Comparison of ENCODE assay signal across 8 cellular contexts in genomic region chr14:74763803-74764531, GRCh38. TPM values are rescaled to one million over a fixed set of nuclear protein-coding genes. Genes with fewer than 3 reads are reported as not detected.
DNase-seq lines count a peak whose midpoint lies in the region; ATAC-seq and TF ChIP-seq lines count a peak whose summit lies in the region.

No MANE protein-coding gene starts in this region.

- DNase-seq in Jurkat, Clone E6-1 (ENCODE audit: low read depth, low spot score), result no peak
- DNase-seq in activated T-cell treated with anti-CD3 and anti-CD28 coated beads, Interleukin-2, amount 50 U/mL, for 72 hours, result peak; percentile 7 to 10
- DNase-seq in trophoblast cell (peak; percentile 20 to 41), T-helper 9 cell (no peak), CD1c-positive myeloid dendritic cell (ENCODE audit: extremely low spot score) (no peak)

- H3K9me3 Mint-ChIP-seq in activated T-cell treated with anti-CD3 and anti-CD28 coated beads, Interleukin-2, amount 50 U/mL, for 72 hours, result no peaks in the 10 kb centered on the region

- peak overlapping the region; percentile 65 for H2BK5ac ChIP-seq in trophoblast cell (ENCODE audit: low read depth, low read length, poor library complexity)

- H3K36me3 Mint-ChIP-seq in activated T-cell treated with anti-CD3 and anti-CD28 coated beads, Interleukin-2, amount 50 U/mL, for 72 hours (ENCODE audit: insufficient read depth in 2 of 2), result peaks cover 10 to 18% of the 10 kb centered on the region in 2 donors

- H3K18ac ChIP-seq in trophoblast cell (ENCODE audit: low read length), result peak overlapping the region; percentile 90

- peak overlapping the region; percentile 87 for H4K91ac ChIP-seq in trophoblast cell (ENCODE audit: low read depth, low read length)

- H3K36me3 ChIP-seq in BLaER1 treated with 17β-estradiol and CSF1 and Interleukin-3, amounts not matched to agents 10 nM and 100 nM, result peaks cover 4 to 31% (median 12%) of the 10 kb centered on the region in 11 experiments; a peak in 13 of 22 replicates
- H3K36me3 ChIP-seq in gastroesophageal sphincter (no peaks in the 10 kb centered on the region), trophoblast cell (ENCODE audit: control insufficient read depth in 1 of 2, insufficient read depth in 2 of 2, low read length in 2 of 2) (no peaks in the 10 kb centered on the region)

- H3K14ac ChIP-seq in trophoblast cell (ENCODE audit: low read length), result peak overlapping the region; percentile 91

- peak overlapping the region; percentile 89 to 99 (median 98) for H3K27ac ChIP-seq in BLaER1 treated with 17β-estradiol and CSF1 and Interleukin-3, amounts not matched to agents 10 nM and 100 nM
- H3K27ac ChIP-seq in gastroesophageal sphincter, result peak overlapping the region; percentile 54 to 97 (median 86)
- no peak overlapping the region for H3K27ac ChIP-seq in trophoblast cell (ENCODE audit: low read depth, low read length)

- peaks cover 9% of the 10 kb centered on the region for H3K79me2 ChIP-seq in trophoblast cell (ENCODE audit: control insufficient read depth, insufficient read depth, low read length, poor library complexity)

- H2BK12ac ChIP-seq in trophoblast cell (ENCODE audit: low read length), result no peak overlapping the region

- H3K9me3 ChIP-seq in BLaER1 treated with 17β-estradiol and CSF1 and Interleukin-3, amounts not matched to agents 10 nM and 100 nM (replicated peaks in 1 of 11), result no peaks in the 10 kb centered on the region
- H3K9me3 ChIP-seq in gastroesophageal sphincter, result no peaks in the 10 kb centered on the region
- H3K9me3 ChIP-seq in trophoblast cell (ENCODE audit: insufficient read depth, low read depth, low read length), result no peaks in the 10 kb centered on the region

- H3K4me2 ChIP-seq in BLaER1 treated with 17β-estradiol and CSF1 and Interleukin-3, amounts not matched to agents 10 nM and 100 nM, result peak overlapping the region; percentile 87 to 99 (median 95)
- H3K4me2 ChIP-seq in trophoblast cell (ENCODE audit: low read length), result peak overlapping the region; percentile 86

- no peak for TF ChIP-seq POLR2A in gastroesophageal sphincter (IDR thresholded peaks at IDR 0.05)

- peak overlapping the region; percentile 8 for H3K4ac ChIP-seq in trophoblast cell (ENCODE audit: low read depth, low read length)

- peak overlapping the region; percentile 94 for H3K27ac Mint-ChIP-seq in activated T-cell treated with anti-CD3 and anti-CD28 coated beads, Interleukin-2, amount 50 U/mL, for 72 hours

- peak overlapping the region; percentile 97 for H2AFZ ChIP-seq in trophoblast cell (ENCODE audit: insufficient read depth, low read length, poor library complexity)

- peaks cover 34 to 55% (median 52%) of the 10 kb centered on the region in 11 experiments; a peak in 20 of 22 replicates for H4K20me1 ChIP-seq in BLaER1 treated with 17β-estradiol and CSF1 and Interleukin-3, amounts not matched to agents 10 nM and 100 nM

- no peaks in the 10 kb centered on the region for H3K27me3 Mint-ChIP-seq in activated T-cell treated with anti-CD3 and anti-CD28 coated beads, Interleukin-2, amount 50 U/mL, for 72 hours (ENCODE audit: low read depth)

- H4K8ac ChIP-seq in trophoblast cell (ENCODE audit: low read depth, low read length), result peak overlapping the region; percentile 94

- H3K9ac ChIP-seq in BLaER1 treated with 17β-estradiol and CSF1 and Interleukin-3, amounts not matched to agents 10 nM and 100 nM, result peak overlapping the region; percentile 93 to 100 (median 99)
- peak overlapping the region; percentile 85 for H3K9ac ChIP-seq in trophoblast cell (ENCODE audit: low read length)

- peak overlapping the region; percentile 95 for H4K12ac ChIP-seq in trophoblast cell (ENCODE audit: low read depth, low read length)

- H3K27me3 ChIP-seq in BLaER1 treated with 17β-estradiol and CSF1 and Interleukin-3, amounts not matched to agents 10 nM and 100 nM, result no peaks in the 10 kb centered on the region
- H3K27me3 ChIP-seq in gastroesophageal sphincter (no peaks in the 10 kb centered on the region), trophoblast cell (ENCODE audit: insufficient read depth, low read length) (no peaks in the 10 kb centered on the region)

- H3K4me1 Mint-ChIP-seq in activated T-cell treated with anti-CD3 and anti-CD28 coated beads, Interleukin-2, amount 50 U/mL, for 72 hours (ENCODE audit: low read depth), result peaks cover 73% of the 10 kb centered on the region

- H2AK5ac ChIP-seq in trophoblast cell (ENCODE audit: low read length), result peak overlapping the region; percentile 36

- peaks cover 37 to 50% (median 46%) of the 10 kb centered on the region in 10 experiments for H3K4me1 ChIP-seq in BLaER1 treated with 17β-estradiol and CSF1 and Interleukin-3, amounts not matched to agents 10 nM and 100 nM
- peaks cover 0 to 55% (median 4%) of the 10 kb centered on the region in 3 donors for H3K4me1 ChIP-seq in gastroesophageal sphincter
- no peaks in the 10 kb centered on the region for H3K4me1 ChIP-seq in trophoblast cell (ENCODE audit: control insufficient read depth in 1 of 2, insufficient read depth in 2 of 2, low read length in 2 of 2)

- no peak overlapping the region for H3K23ac ChIP-seq in trophoblast cell (ENCODE audit: low read length)

- peak overlapping the region; percentile 30 for H2BK120ac ChIP-seq in trophoblast cell (ENCODE audit: insufficient read depth, low read length, poor library complexity)

- TF ChIP-seq EP300 in gastroesophageal sphincter (IDR thresholded peaks at IDR 0.05), result no peak

- peak overlapping the region; percentile 98 to 99 for H3K4me3 Mint-ChIP-seq in activated T-cell treated with anti-CD3 and anti-CD28 coated beads, Interleukin-2, amount 50 U/mL, for 72 hours

- no peak for TF ChIP-seq CTCF in gastroesophageal sphincter (IDR thresholded peaks at IDR 0.05)

- 2 to 3% methylated on average over 7 to 10 of the region's 19 CpGs for WGBS in gastroesophageal sphincter (ENCODE audit: low coverage in 1 of 2), 2 donors
- no CpG with 5 or more reads among the region's 19 CpGs for WGBS in trophoblast cell (ENCODE audit: extremely low coverage, insufficient coverage, insufficient read length)

- peak in 1 of 2 donors; percentile 8 for ATAC-seq in activated T-cell treated with anti-CD3 and anti-CD28 coated beads, Interleukin-2, amount 50 U/mL, for 72 hours (replicated peaks in 1 of 2)
- ATAC-seq in gastroesophageal sphincter, result no peak
- no peak for ATAC-seq in HG03045 (IDR thresholded peaks at IDR 0.05; ENCODE audit: unreplicated experiment)

- H3K79me1 ChIP-seq in trophoblast cell (ENCODE audit: low read length), result peaks cover 7% of the 10 kb centered on the region

- H3K4me3 ChIP-seq in BLaER1 treated with 17β-estradiol and CSF1 and Interleukin-3, amounts not matched to agents 10 nM and 100 nM, result peak overlapping the region; percentile 78 to 99 (median 92)
- peak overlapping the region; percentile 78 for H3K4me3 ChIP-seq in Jurkat, Clone E6-1 (ENCODE audit: low read length)
- H3K4me3 ChIP-seq in gastroesophageal sphincter, result peak overlapping the region; percentile 74 to 86
- H3K4me3 ChIP-seq in trophoblast cell (ENCODE audit: low read depth, low read length), result peak overlapping the region; percentile 90

RNA-seq across cellular contexts. Expression of gene YLPM1, which starts 0.9 kb away (rescaled TPM):
- polyA plus RNA-seq in Jurkat, Clone E6-1 (2012; ENCODE audit: insufficient read depth, insufficient read length), result 48.3 TPM
- total RNA-seq in activated T-cell treated with anti-CD3 and anti-CD28 coated beads, Interleukin-2, amount 50 U/mL, for 72 hours, result 10 to 100 TPM; 62.6 to 67.1 TPM
- 10 to 100 TPM; 23.3 to 54.8 (median 44.7) TPM for total RNA-seq in gastroesophageal sphincter
- 26.2 and 27.4 TPM in 2 replicates for polyA plus RNA-seq in trophoblast cell (2013)

RNA-seq across cellular contexts. Expression of gene FCF1, which starts 51.0 kb away (rescaled TPM):
- polyA plus RNA-seq in Jurkat, Clone E6-1 (2012; ENCODE audit: insufficient read depth, insufficient read length), result 70.6 TPM
- total RNA-seq in activated T-cell treated with anti-CD3 and anti-CD28 coated beads, Interleukin-2, amount 50 U/mL, for 72 hours, result 10 to 100 TPM; 71.1 to 87.9 TPM
- 10 to 100 TPM; 26.1 to 42.3 (median 31.6) TPM for total RNA-seq in gastroesophageal sphincter
- 40.9 and 44.0 TPM in 2 replicates for polyA plus RNA-seq in trophoblast cell (2013)

RNA-seq across cellular contexts. Expression of gene AREL1, which starts 51.1 kb away (rescaled TPM):
- 35.7 TPM for polyA plus RNA-seq in Jurkat, Clone E6-1 (2012; ENCODE audit: insufficient read depth, insufficient read length)
- 10 to 100 TPM; 34.7 to 43.0 TPM for total RNA-seq in activated T-cell treated with anti-CD3 and anti-CD28 coated beads, Interleukin-2, amount 50 U/mL, for 72 hours
- 10 to 100 TPM; 14.3 to 39.9 (median 19.9) TPM for total RNA-seq in gastroesophageal sphincter
- 26.2 and 26.4 TPM in 2 replicates for polyA plus RNA-seq in trophoblast cell (2013)

Comparison
In these comparisons a context has a peak if more than half of its experiments do, and no peak if none do; other contexts are left out.
1. DNase-seq: peak in activated T-cell treated with anti-CD3 and anti-CD28 coated beads, Interleukin-2, amount 50 U/mL, for 72 hours (2 of 2) and trophoblast cell (2 of 2); none in Jurkat, Clone E6-1 (single experiment), T-helper 9 cell (single experiment) and CD1c-positive myeloid dendritic cell (single experiment).
2. Peak in every context shown above with its lines, with median percentiles within 50 percentile points of each other: H3K4me3 ChIP-seq.